In genomic region chr14:92421756-92422155, GRCh38 we compare ENCODE assay signal across 16 cellular contexts.
DNase-seq lines count a peak whose midpoint lies in the region; TF ChIP-seq lines count a peak whose summit lies in the region.
"Had no signal": no experiment of that assay in that cellular context is flagged by ENCODE, and none has a peak within 500 bp of the region (broad histone marks: within the 10 kb centered on the region; RNA-seq: fewer than 3 reads in every experiment).

No MANE protein-coding gene starts in this region.

- H4K8ac ChIP-seq in H9 (replicated peaks; ENCODE audit: insufficient read length, low read depth, low read length): no peak overlapping the region

- peaks cover 0 to 5% of the 10 kb centered on the region in 2 experiments; a peak in 2 of 5 replicates for H3K9me3 Mint-ChIP-seq in H9

- H3K9me3 ChIP-seq in SK-N-MC (ENCODE audit: low read depth, low read length) (no peaks in the 10 kb centered on the region), fibroblast of lung (ENCODE audit: control insufficient read depth, insufficient read depth, low read depth, low read length) (no peaks in the 10 kb centered on the region), H9 (ENCODE audit: control insufficient read depth, low read depth, low read length) (no peaks in the 10 kb centered on the region)

- H3K79me2 ChIP-seq in fibroblast of lung (ENCODE audit: control insufficient read depth, insufficient read depth, low read length) (no peaks in the 10 kb centered on the region), H9 (ENCODE audit: insufficient read depth, low read length) (no peaks in the 10 kb centered on the region)

- H2BK120ac ChIP-seq in H9 (ENCODE audit: low read depth, low read length, poor library complexity, severe bottlenecking): no peak overlapping the region

- no peak overlapping the region for H2BK5ac ChIP-seq in H9 (ENCODE audit: insufficient read length, low read length)

- H3K27me3 ChIP-seq in fibroblast of lung (ENCODE audit: control insufficient read depth, insufficient read depth, low read length) (no peaks in the 10 kb centered on the region), H9 (ENCODE audit: insufficient read depth, low read length) (no peaks in the 10 kb centered on the region), H7 (ENCODE audit: control insufficient read depth, insufficient read depth, low read length) (no peaks in the 10 kb centered on the region)

- H3K27ac Mint-ChIP-seq in H9: no peak overlapping the region
- H3K27ac Mint-ChIP-seq: CD4-positive, alpha-beta memory T cell had no signal

- H3K23me2 ChIP-seq in H9 (ENCODE audit: insufficient read length, low read depth, low read length, poor library complexity, severe bottlenecking): no peaks in the 10 kb centered on the region

- H4K5ac ChIP-seq in H9 (ENCODE audit: insufficient read length, low read depth, low read length): no peak overlapping the region

- TF ChIP-seq CTCF in fibroblast of lung (conservative IDR thresholded peaks at IDR 0.05 in 1 of 2, IDR thresholded peaks at IDR 0.05 in 1 of 2; ENCODE audit: low read depth in 1 of 2, low read length in 2 of 2) (no peak), H9 (conservative IDR thresholded peaks at IDR 0.05) (no peak)

- no peak overlapping the region for H3K18ac ChIP-seq in H9 (ENCODE audit: insufficient read length, low read depth, low read length)

- H4K91ac ChIP-seq in H9 (ENCODE audit: insufficient read length, low read depth, low read length): no peak overlapping the region

- H3K4me2 ChIP-seq in fibroblast of lung (ENCODE audit: extremely low read depth, insufficient read depth, low read length) (no peak overlapping the region), H9 (ENCODE audit: insufficient read depth, insufficient read length, low read length) (no peak overlapping the region)

- H2BK12ac ChIP-seq in H9 (ENCODE audit: insufficient read length, low read depth, low read length): no peak overlapping the region

- no peak overlapping the region for H3T11ph ChIP-seq in H9 (ENCODE audit: low read length)

- peak; percentile 8 for DNase-seq in EL
- DNase-seq in SK-N-MC (ENCODE audit: low read depth, low spot score): peak; percentile 34
- peak; percentile 40 to 77 for DNase-seq in fibroblast of lung (ENCODE audit: low read depth in 2 of 2)
- DNase-seq in myocyte (ENCODE audit: low read depth): peak; percentile 9
- DNase-seq in H9: no peak
- no peak for DNase-seq in NCI-H345 treated with DMSO at 0.1 percent for 48 hours (lab: John Stamatoyannopoulos, UW; ENCODE audit: unreplicated experiment)
- no peak for DNase-seq in H7
- DNase-seq: Calu3; CD4-positive, alpha-beta memory T cell; DMS53; HCEC 1CT; NCI-H1436 treated with DMSO at 0.1 percent for 48 hours; NCI-H2107; NCI-H2227 treated with DMSO at 0.1 percent for 48 hours; NCI-H526; SIG-M5 had no signal

- no peaks in the 10 kb centered on the region for H3K4me1 Mint-ChIP-seq in H9

- H2BK15ac ChIP-seq in H9 (ENCODE audit: low read depth, low read length): no peak overlapping the region

- H3K36me3 ChIP-seq in SK-N-MC (ENCODE audit: insufficient read depth, low read length): no peaks in the 10 kb centered on the region
- no peaks in the 10 kb centered on the region for H3K36me3 ChIP-seq in fibroblast of lung (ENCODE audit: control insufficient read depth, insufficient read depth, low read length)
- H3K36me3 ChIP-seq in H7 (replicated peaks; ENCODE audit: control insufficient read depth, insufficient read depth, low read length): no peaks in the 10 kb centered on the region

- H3K14ac ChIP-seq in H9 (ENCODE audit: insufficient read depth, low read length): no peak overlapping the region

- no peak overlapping the region for H2BK20ac ChIP-seq in H9 (ENCODE audit: low read depth, low read length, poor library complexity, severe bottlenecking)

- no peak overlapping the region for H3K9ac ChIP-seq in SK-N-MC (ENCODE audit: insufficient read length)
- H3K9ac ChIP-seq in fibroblast of lung (ENCODE audit: insufficient read depth, low read length): no peak overlapping the region
- H3K9ac ChIP-seq in H9 (ENCODE audit: extremely low read depth, insufficient read length, low read length): no peak overlapping the region

- H3K4me1 ChIP-seq in fibroblast of lung (ENCODE audit: control insufficient read depth, extremely low read depth, insufficient read depth, low read length): peaks cover 3% of the 10 kb centered on the region
- no peaks in the 10 kb centered on the region for H3K4me1 ChIP-seq in H9 (ENCODE audit: insufficient read depth, low read length)

- H3K4me3 Mint-ChIP-seq in H9: no peak overlapping the region
- H3K4me3 Mint-ChIP-seq: CD4-positive, alpha-beta memory T cell had no signal

- H3K27me3 Mint-ChIP-seq in H9 (ENCODE audit: low read depth): no peaks in the 10 kb centered on the region

- H2AFZ ChIP-seq in fibroblast of lung (ENCODE audit: low read length): no peak overlapping the region
- no peak overlapping the region for H2AFZ ChIP-seq in H9 (ENCODE audit: low read length)

- no CpG with 5 or more reads among the region's 6 CpGs for WGBS in H9 (ENCODE audit: extremely low coverage, insufficient read length, low lambda C conversion rate)

- H3K27ac ChIP-seq in SK-N-MC: no peak overlapping the region
- no peak overlapping the region for H3K27ac ChIP-seq in fibroblast of lung (ENCODE audit: insufficient read depth, low read length)
- no peak overlapping the region for H3K27ac ChIP-seq in H9 (ENCODE audit: insufficient read length, low read depth, low read length)

- H3K4me3 ChIP-seq in SK-N-MC (peak overlapping the region; percentile 33; the same call in 1 of the 2 replicates), fibroblast of lung (replicated peaks in 1 of 4; ENCODE audit: control extremely low read depth in 1 of 4, insufficient read depth in 1 of 4, low read depth in 3 of 4, low read length in 4 of 4) (no peak overlapping the region), H7 (ENCODE audit: insufficient read depth, low read depth, low read length) (no peak overlapping the region)

- no peaks in the 10 kb centered on the region for H3K36me3 Mint-ChIP-seq in H9 (ENCODE audit: insufficient read depth in 1 of 3, low read depth in 3 of 3)
- H3K36me3 Mint-ChIP-seq: CD4-positive, alpha-beta memory T cell had no signal

- H3K56ac ChIP-seq in H9 (ENCODE audit: insufficient read length, low read depth, low read length): no peak overlapping the region

- H3K4ac ChIP-seq in H9 (ENCODE audit: low read depth, low read length): no peak overlapping the region

- H3K79me1 ChIP-seq in H9 (ENCODE audit: insufficient read depth, low read depth, low read length, poor library complexity, severe bottlenecking): no peaks in the 10 kb centered on the region

- no peak overlapping the region for H3K23ac ChIP-seq in H9 (ENCODE audit: insufficient read length, low read depth, low read length)

- no peak overlapping the region for H2AK5ac ChIP-seq in H9 (ENCODE audit: insufficient read length, low read length)

- H4K20me1 ChIP-seq in fibroblast of lung (ENCODE audit: control insufficient read depth, extremely low read depth, insufficient read depth, low read length) (no peaks in the 10 kb centered on the region), H9 (ENCODE audit: control insufficient read depth, insufficient read depth, insufficient read length) (no peaks in the 10 kb centered on the region)

Comparison
In these comparisons a context has a peak if more than half of its experiments do, and no peak if none do; other contexts are left out.
1. DNase-seq: peak in EL (single experiment), SK-N-MC (single experiment), fibroblast of lung (2 of 2) and myocyte (single experiment); none in H9 (single experiment), NCI-H345 treated with DMSO at 0.1 percent for 48 hours (single experiment) and H7 (single experiment).